Comparison of ENCODE assay signal across 9 cellular contexts in genomic region chr21:44927587-44928461, GRCh38. TPM values are rescaled to one million over a fixed set of nuclear protein-coding genes. Genes with fewer than 3 reads are reported as not detected.
A peak's percentile ranks its signal among the peaks of the same experiment; 100 is the strongest.
DNase-seq lines count a peak whose midpoint lies in the region; ATAC-seq, FAIRE-seq and TF ChIP-seq lines count a peak whose summit lies in the region.
"Had no signal": no experiment of that assay in that cellular context is flagged by ENCODE, and none has a peak within 500 bp of the region (broad histone marks: within the 10 kb centered on the region; RNA-seq: fewer than 3 reads in every experiment).

No MANE protein-coding gene starts in this region.

- peaks cover 5% of the 10 kb centered on the region for H3K4me1 ChIP-seq in endodermal cell (ENCODE audit: control insufficient read depth, insufficient read depth, low read length)
- peaks cover 16 to 28% of the 10 kb centered on the region in 2 donors for H3K4me1 ChIP-seq in neuronal stem cell (ENCODE audit: control insufficient read depth in 2 of 2, insufficient read depth in 1 of 2, low read depth in 1 of 2, low read length in 2 of 2)

- H4K8ac ChIP-seq in neuronal stem cell (ENCODE audit: low read depth, low read length): no peak overlapping the region

- no peaks in the 10 kb centered on the region for H3K9me3 ChIP-seq in MG63
- H3K9me3 ChIP-seq in endodermal cell (ENCODE audit: control insufficient read depth, low read length): no peaks in the 10 kb centered on the region
- peaks cover 3 to 9% of the 10 kb centered on the region in 2 donors for H3K9me3 ChIP-seq in neuronal stem cell (replicated peaks in 1 of 2; ENCODE audit: control insufficient read depth in 2 of 2, insufficient read depth in 1 of 2, low read depth in 1 of 2, low read length in 2 of 2)

- intact Hi-C loops in activated CD8-positive, alpha-beta T cell treated with anti-CD3 and anti-CD28 coated beads for 36 hours (cut with micrococcal nuclease): loop anchor here (5.0 to 10.0 kb wide), 2 partner anchors 36 to 53 kb away; partner anchors contain the start of gene PTTG1IP

- POLR2A ChIA-PET in activated CD8-positive, alpha-beta T cell treated with anti-CD3 and anti-CD28 coated beads for 36 hours (lab: Charles Lee): interaction anchor here (0.7 to 4.6 kb wide), 12 partner anchors 8 to 290 kb away, joined by 3 to 34 read pairs (median 5); partner anchors contain the start of genes ITGB2, PTTG1IP, SLX9 and UBE2G2

- peak overlapping the region; percentile 32 for H3K4me2 ChIP-seq in neuronal stem cell (ENCODE audit: insufficient read depth, low read length, poor library complexity, severe bottlenecking)

- peak overlapping the region; percentile 96 for H3K27ac Mint-ChIP-seq in activated CD8-positive, alpha-beta T cell treated with anti-CD3 and anti-CD28 coated beads for 36 hours
- no peak overlapping the region for H3K27ac Mint-ChIP-seq in endodermal cell
- H3K27ac Mint-ChIP-seq: brain had no signal

- H3K18ac ChIP-seq in neuronal stem cell (ENCODE audit: low read length): peak overlapping the region; percentile 78

- peak overlapping the region; percentile 75 for H3K14ac ChIP-seq in neuronal stem cell (ENCODE audit: low read length)

- no peaks in the 10 kb centered on the region for H3K79me1 ChIP-seq in neuronal stem cell (ENCODE audit: low read depth, low read length)

- peaks cover 27% of the 10 kb centered on the region for H3K36me3 Mint-ChIP-seq in activated CD8-positive, alpha-beta T cell treated with anti-CD3 and anti-CD28 coated beads for 36 hours (ENCODE audit: low read depth)
- no peaks in the 10 kb centered on the region for H3K36me3 Mint-ChIP-seq in endodermal cell (ENCODE audit: low read depth)
- H3K36me3 Mint-ChIP-seq: brain had no signal

- H2BK15ac ChIP-seq in neuronal stem cell (ENCODE audit: low read length): peak overlapping the region; percentile 83

- H3K9me3 Mint-ChIP-seq in activated CD8-positive, alpha-beta T cell treated with anti-CD3 and anti-CD28 coated beads for 36 hours: no peaks in the 10 kb centered on the region
- no peaks in the 10 kb centered on the region for H3K9me3 Mint-ChIP-seq in endodermal cell

- peak overlapping the region; percentile 21 for H3K4me3 ChIP-seq in MG63
- no peak overlapping the region for H3K4me3 ChIP-seq in endodermal cell (ENCODE audit: low read length)
- no peak overlapping the region for H3K4me3 ChIP-seq in neuronal stem cell (ENCODE audit: low read length in 2 of 2)

- H3K4me3 Mint-ChIP-seq in activated CD8-positive, alpha-beta T cell treated with anti-CD3 and anti-CD28 coated beads for 36 hours: peak overlapping the region; percentile 78
- peak overlapping the region; percentile 44 for H3K4me3 Mint-ChIP-seq in endodermal cell

- H2AK5ac ChIP-seq in neuronal stem cell (ENCODE audit: low read depth, low read length): peak overlapping the region; percentile 86

- H4K91ac ChIP-seq in neuronal stem cell (ENCODE audit: low read depth, low read length, poor library complexity): no peak overlapping the region

- peaks cover 77% of the 10 kb centered on the region for H3K4me1 Mint-ChIP-seq in activated CD8-positive, alpha-beta T cell treated with anti-CD3 and anti-CD28 coated beads for 36 hours (ENCODE audit: low read depth)
- peaks cover 26% of the 10 kb centered on the region for H3K4me1 Mint-ChIP-seq in endodermal cell

- TF ChIP-seq CTCF in GM12872 (IDR thresholded peaks at IDR 0.05; ENCODE audit: insufficient read depth, low read depth, low read length) (peak; percentile 17; the same call in 1 of the 3 replicates), endodermal cell (conservative IDR thresholded peaks at IDR 0.05) (peak; percentile 18)
- TF ChIP-seq CTCF in activated CD8-positive, alpha-beta T cell treated with anti-CD3 and anti-CD28 coated beads for 36 hours (IDR thresholded peaks at IDR 0.05): no peak

- H2AFZ ChIP-seq in neuronal stem cell (ENCODE audit: low read length): peak overlapping the region; percentile 79

- peak overlapping the region; percentile 75 for H2BK5ac ChIP-seq in neuronal stem cell (ENCODE audit: low read length)

- H3K36me3 ChIP-seq in MG63: no peaks in the 10 kb centered on the region
- no peaks in the 10 kb centered on the region for H3K36me3 ChIP-seq in endodermal cell (ENCODE audit: control insufficient read depth, insufficient read depth, low read length)
- no peaks in the 10 kb centered on the region for H3K36me3 ChIP-seq in neuronal stem cell (replicated peaks in 1 of 2; ENCODE audit: control insufficient read depth in 2 of 2, insufficient read depth in 2 of 2, low read length in 2 of 2)

- FAIRE-seq in urothelium cell line (lab: Jason Lieb, UNC): peak; percentile 13

- DNase-seq in MG63 (peak; percentile 91), endodermal cell (peak; percentile 86), neuronal stem cell (ENCODE audit: low spot score) (no peak), urothelium cell line (ENCODE audit: low spot score) (peak; percentile 81), DMS53 treated with DMSO at 0.1 percent for 48 hours (lab: John Stamatoyannopoulos, UW; ENCODE audit: unreplicated experiment) (no peak)
- peak; percentile 98 for DNase-seq in activated CD8-positive, alpha-beta T cell treated with anti-CD3 and anti-CD28 coated beads for 36 hours

- peak overlapping the region; percentile 46 for H2BK12ac ChIP-seq in neuronal stem cell (ENCODE audit: low read length)

- no peak overlapping the region for H2BK120ac ChIP-seq in neuronal stem cell (ENCODE audit: low read depth, low read length)

- no peaks in the 10 kb centered on the region for H3K27me3 Mint-ChIP-seq in activated CD8-positive, alpha-beta T cell treated with anti-CD3 and anti-CD28 coated beads for 36 hours
- H3K27me3 Mint-ChIP-seq in endodermal cell (ENCODE audit: insufficient read depth): peaks cover 42% of the 10 kb centered on the region

- H3K4ac ChIP-seq in neuronal stem cell (ENCODE audit: low read length): peak overlapping the region; percentile 97

- H3K9ac ChIP-seq in endodermal cell (ENCODE audit: extremely low read depth, low read length, poor library complexity, severe bottlenecking) (no peak overlapping the region), neuronal stem cell (ENCODE audit: low read depth, low read length, poor library complexity) (peak overlapping the region; percentile 60)

- CTCF ChIA-PET in activated CD8-positive, alpha-beta T cell treated with anti-CD3 and anti-CD28 coated beads for 36 hours (lab: Charles Lee): interaction anchor here (0.7 to 3.5 kb wide), 9 partner anchors 11 to 417 kb away, joined by 3 to 14 read pairs (median 6); partner anchors contain the start of gene UBE2G2

- H3K23ac ChIP-seq in neuronal stem cell (ENCODE audit: low read depth, low read length, poor library complexity): no peak overlapping the region

- H3K27ac ChIP-seq in endodermal cell (ENCODE audit: low read depth, low read length) (no peak overlapping the region), neuronal stem cell (replicated peaks; ENCODE audit: low read length) (no peak overlapping the region)

- 38 to 52% methylated on average over 9 to 17 of the region's 19 CpGs for WGBS in endodermal cell (ENCODE audit: insufficient coverage in 1 of 2, insufficient read length in 1 of 2), 2 experiments
- no CpG with 5 or more reads among the region's 19 CpGs for WGBS in neuronal stem cell (ENCODE audit: extremely low coverage in 2 of 2, insufficient read length in 2 of 2, insufficient replicate concordance in 1 of 2), 2 donors

- H3K27me3 ChIP-seq in MG63 (peaks cover 10% of the 10 kb centered on the region; the same call in 1 of the 2 replicates), endodermal cell (ENCODE audit: control insufficient read depth, insufficient read depth, low read length, poor library complexity, severe bottlenecking) (peaks cover 42% of the 10 kb centered on the region), neuronal stem cell (ENCODE audit: control insufficient read depth in 3 of 3, insufficient read depth in 3 of 3, low read depth in 1 of 3, low read length in 3 of 3) (peaks cover 42 to 91% (median 66%) of the 10 kb centered on the region in 3 experiments)

- peak; percentile 75 for ATAC-seq in activated CD8-positive, alpha-beta T cell treated with anti-CD3 and anti-CD28 coated beads for 36 hours
- no peak for ATAC-seq in HG03442 (IDR thresholded peaks at IDR 0.05; ENCODE audit: unreplicated experiment)

RNA-seq across cellular contexts. Expression of gene ITGB2, which starts 7.1 kb away (rescaled TPM):
- total RNA-seq in MG63 (2014; rRNA removed; shearing (Covaris generic); ENCODE audit: low replicate concordance): 4.3 and 12.9 TPM in 2 replicates
- 100 to 1,000 TPM; 340 to 343 TPM for total RNA-seq in activated CD8-positive, alpha-beta T cell treated with anti-CD3 and anti-CD28 coated beads for 36 hours
- 1 to 10 TPM; 1.6 to 2.3 TPM for total RNA-seq in endodermal cell
- polyA plus RNA-seq in endodermal cell (2013, experiment 1 of 2): 0.36 TPM
- 0.54 TPM for polyA plus RNA-seq in endodermal cell (2013, experiment 2 of 2)
- polyA plus RNA-seq in neuronal stem cell (2013, experiment 1 of 2): 0.06 TPM
- 0.12 TPM for polyA plus RNA-seq in neuronal stem cell (2013, experiment 2 of 2)

RNA-seq across cellular contexts. Expression of gene SLX9, which starts 12.0 kb away (rescaled TPM):
- total RNA-seq in MG63 (2014; rRNA removed; shearing (Covaris generic); ENCODE audit: low replicate concordance): 27.8 and 55.6 TPM in 2 replicates
- 10 to 100 TPM; 76.0 to 76.5 TPM for total RNA-seq in activated CD8-positive, alpha-beta T cell treated with anti-CD3 and anti-CD28 coated beads for 36 hours
- 10 to 100 TPM; 38.0 to 48.9 TPM for total RNA-seq in endodermal cell
- 27.9 TPM for polyA plus RNA-seq in endodermal cell (2013, experiment 1 of 2)
- polyA plus RNA-seq in endodermal cell (2013, experiment 2 of 2): 24.0 TPM
- polyA plus RNA-seq in neuronal stem cell (2013, experiment 1 of 2): 17.0 TPM
- 16.6 TPM for polyA plus RNA-seq in neuronal stem cell (2013, experiment 2 of 2)

RNA-seq across cellular contexts. Expression of gene PTTG1IP, which starts 54.3 kb away (rescaled TPM):
- 396 and 445 TPM in 2 replicates for total RNA-seq in MG63 (2014; rRNA removed; shearing (Covaris generic); ENCODE audit: low replicate concordance)
- 10 to 100 TPM; 60.7 to 61.8 TPM for total RNA-seq in activated CD8-positive, alpha-beta T cell treated with anti-CD3 and anti-CD28 coated beads for 36 hours
- total RNA-seq in endodermal cell: 100 to 1,000 TPM; 155 to 168 TPM
- 225 TPM for polyA plus RNA-seq in endodermal cell (2013, experiment 1 of 2)
- 224 TPM for polyA plus RNA-seq in endodermal cell (2013, experiment 2 of 2)
- polyA plus RNA-seq in neuronal stem cell (2013, experiment 1 of 2): 134 TPM
- polyA plus RNA-seq in neuronal stem cell (2013, experiment 2 of 2): 131 TPM

Comparison
In these comparisons a context has a peak if more than half of its experiments do, and no peak if none do; other contexts are left out.
1. DNase-seq: peak in MG63 (single experiment), activated CD8-positive, alpha-beta T cell treated with anti-CD3 and anti-CD28 coated beads for 36 hours (single experiment), endodermal cell (single experiment) and urothelium cell line (single experiment); none in neuronal stem cell (single experiment) and DMS53 treated with DMSO at 0.1 percent for 48 hours (single experiment).
2. RNA of gene ITGB2, which starts 7.1 kb away (total RNA-seq): 340 to 343 TPM in activated CD8-positive, alpha-beta T cell treated with anti-CD3 and anti-CD28 coated beads for 36 hours; 4.3 to 12.9 TPM in MG63 and 1.6 to 2.3 TPM in endodermal cell; every median in the first group is over 10 times any median in the second.